Comparison of ENCODE assay signal across 16 cellular contexts in the genomic region with DNA sequence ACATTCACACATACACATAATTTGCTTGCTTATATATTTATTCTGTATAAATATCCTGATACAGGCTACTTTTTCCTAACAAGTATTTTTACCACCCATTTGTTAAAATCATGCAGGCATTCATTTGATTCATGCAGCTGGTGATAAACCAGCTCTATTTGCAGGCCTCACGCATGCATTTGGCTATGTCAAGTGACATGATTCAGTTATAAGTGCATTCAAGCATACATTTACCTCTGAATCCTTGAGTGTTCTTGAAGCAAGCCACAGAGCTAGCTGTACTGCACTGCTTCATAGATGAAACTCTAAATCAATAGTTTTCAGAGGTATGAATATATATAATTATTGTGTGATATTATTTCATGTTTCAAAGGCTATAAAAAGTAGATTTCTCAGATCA.
DNase-seq lines count a peak whose midpoint lies in the region; ATAC-seq lines count a peak whose summit lies in the region.
"Had no signal": no experiment of that assay in that cellular context is flagged by ENCODE, and none has a peak within 500 bp of the region (broad histone marks: within the 10 kb centered on the region; RNA-seq: fewer than 3 reads in every experiment).

No MANE protein-coding gene starts in this region.

- ATAC-seq in left cardiac atrium, result no peak

- intact Hi-C loops in left cardiac atrium (cut with DNase I), result no loop called here

- in situ Hi-C loops in ACHN (cut with HindIII; ENCODE audit: low pct_ligation_motif_present, low pct_unique_long_range_greater_than_20kb, low sequenced_read_pairs), result no loop called here

- peak; percentile 23 for DNase-seq in NCI-H69 (lab: John Stamatoyannopoulos, UW)
- peak; percentile 16 for DNase-seq in SK-N-DZ (ENCODE audit: low spot score)
- peak; percentile 22 for DNase-seq in kidney tubule cell (ENCODE audit: low spot score)
- peak; percentile 39 for DNase-seq in retina
- DNase-seq in ACHN, result no peak
- no peak for DNase-seq in left cardiac atrium
- DNase-seq: BE2C; CD4-positive, alpha-beta T cell; CD8-positive, alpha-beta memory T cell; DMS 273 treated with DMSO at 0.1 percent for 48 hours; DMS53; DMS79 treated with DMSO at 0.1 percent for 48 hours; GF-D8; GOT3; H7; HCEC 1CT had no signal

Comparison
In these comparisons a context has a peak if more than half of its experiments do, and no peak if none do; other contexts are left out.
1. DNase-seq: peak in NCI-H69 (single experiment), SK-N-DZ (single experiment), kidney tubule cell (single experiment) and retina (single experiment); none in ACHN (single experiment) and left cardiac atrium (single experiment).